15 cellular contexts compared by ENCODE assay signal in the genomic region with DNA sequence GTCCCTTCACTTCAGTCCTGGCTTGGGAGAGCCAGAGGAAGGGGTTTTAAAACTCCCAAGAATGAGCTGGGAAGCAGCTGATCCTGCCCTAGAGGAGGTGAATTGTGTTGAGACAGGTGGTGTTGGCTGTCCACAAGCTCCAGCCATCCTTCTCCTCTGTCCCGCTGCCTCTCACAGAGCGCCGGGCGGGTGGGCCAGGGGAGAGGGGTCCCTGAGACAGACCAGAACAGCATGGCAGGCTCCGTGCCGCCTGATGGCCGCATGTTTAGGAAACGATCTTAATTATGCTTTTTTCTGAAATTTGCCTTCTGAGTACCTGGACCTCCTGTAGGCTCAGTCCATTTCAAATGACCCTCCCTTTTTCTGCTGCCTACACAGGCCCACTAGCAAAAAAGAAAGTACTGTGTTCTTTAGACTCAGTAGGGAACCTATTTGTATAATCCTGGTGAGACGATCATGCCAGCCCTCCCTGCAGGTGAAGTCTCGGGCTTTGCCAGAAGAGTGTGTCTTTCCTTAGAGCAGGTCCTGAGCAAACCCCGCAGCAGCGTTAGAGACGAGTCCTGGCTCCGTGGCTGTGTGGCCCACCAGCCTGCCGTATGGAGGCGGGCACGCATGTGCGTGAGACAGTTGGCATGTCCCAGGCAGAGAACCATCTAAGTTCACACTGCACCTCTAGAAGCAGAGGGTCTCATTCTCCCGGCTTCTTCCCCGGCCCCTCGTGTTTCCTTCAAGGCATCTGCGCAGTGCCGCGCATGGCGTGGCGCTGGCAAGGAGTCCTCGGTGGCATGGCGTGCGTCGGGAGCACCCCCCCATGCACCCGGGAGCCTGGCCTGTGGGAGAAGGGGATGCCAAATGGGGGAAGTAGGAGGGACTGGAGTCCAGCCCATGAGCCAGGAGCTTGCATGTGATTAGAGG.
"Had no signal": no experiment of that assay in that cellular context is flagged by ENCODE, and none has a peak within 500 bp of the region (broad histone marks: within the 10 kb centered on the region; RNA-seq: fewer than 3 reads in every experiment).

No MANE protein-coding gene starts in this region.

- H3K9me3 ChIP-seq: tibial artery had no signal

- H3K4me1 ChIP-seq: foreskin keratinocyte, tibial artery had no signal

- H3K36me3 ChIP-seq: brain microvascular endothelial cell had no signal

- H3K4me3 ChIP-seq: coronary artery, tibial artery had no signal

- H3K27me3 ChIP-seq: brain microvascular endothelial cell, tibial artery had no signal

- ATAC-seq: activated CD4-positive, alpha-beta T cell treated with anti-CD3 and anti-CD28 coated beads for 36 hours; foreskin keratinocyte; naive thymus-derived CD8-positive, alpha-beta T cell had no signal

- DNase-seq: activated CD4-positive, alpha-beta T cell treated with anti-CD3 and anti-CD28 coated beads for 36 hours; activated CD4-positive, alpha-beta T cell treated with anti-CD3 and anti-CD28 coated beads, Interleukin-2, amount 50 U/mL, for 48 hours; activated naive CD4-positive, alpha-beta T cell; brain microvascular endothelial cell; central memory CD4-positive, alpha-beta T cell; foreskin keratinocyte; hypothalamus; mesendoderm; nucleus accumbens; retina; stimulated activated CD4-positive, alpha-beta T cell treated with anti-CD3 and anti-CD28 coated beads, Interleukin-2, amount 100 ng/mL, for 24 hours; stimulated activated naive CD4-positive, alpha-beta T cell treated with Interleukin-2 at 50 U/mL for 16 hours had no signal

- H3K27ac ChIP-seq: brain microvascular endothelial cell, coronary artery, foreskin keratinocyte, tibial artery had no signal
